8 cellular contexts compared by ENCODE assay signal in genomic region chr3:52245322-52246263, GRCh38. TPM values are rescaled to one million over a fixed set of nuclear protein-coding genes. Genes with fewer than 3 reads are reported as not detected.
DNase-seq lines count a peak whose midpoint lies in the region; FAIRE-seq and TF ChIP-seq lines count a peak whose summit lies in the region.

Gene PPM1M (plus strand): TSS chr3:52245759. CDS start chr3:52245825, 66 bp downstream.

- DNase-seq in NOMO-1 treated with DMSO at 0.1 percent for 48 hours (lab: John Stamatoyannopoulos, UW; ENCODE audit: unreplicated experiment): peak; percentile 27
- DNase-seq in NOMO-1 treated with dmso at 0.1 percent for 144 hours (lab: John Stamatoyannopoulos, UW; ENCODE audit: unreplicated experiment): no peak
- DNase-seq in OCI-M1 (lab: John Stamatoyannopoulos, UW): peak; percentile 28
- DNase-seq in activated naive CD4-positive, alpha-beta T cell treated with anti-CD3 and anti-CD28 coated beads for 36 hours: peak; percentile 54
- peak; percentile 76 for DNase-seq in frontal cortex (ENCODE audit: low spot score in 2 of 2)
- DNase-seq in kidney glomerular epithelial cell (lab: John Stamatoyannopoulos, UW): no peak
- DNase-seq in NCI-H2029 (lab: John Stamatoyannopoulos, UW): no peak

- H3K27me3 Mint-ChIP-seq in activated naive CD4-positive, alpha-beta T cell treated with anti-CD3 and anti-CD28 coated beads for 36 hours (ENCODE audit: low read depth): no peaks in the 10 kb centered on the region

- peaks cover 32% of the 10 kb centered on the region for H3K36me3 ChIP-seq in neutrophil

- H3K27me3 ChIP-seq in neutrophil: no peaks in the 10 kb centered on the region

- CTCF ChIA-PET in activated naive CD4-positive, alpha-beta T cell treated with anti-CD3 and anti-CD28 coated beads for 36 hours (lab: Charles Lee): interaction anchor here (0.6 to 10.5 kb wide), 6 partner anchors 14 to 428 kb away, joined by 3 to 49 read pairs (median 4); partner anchors contain the start of gene WDR82

- H3K27ac Mint-ChIP-seq in activated naive CD4-positive, alpha-beta T cell treated with anti-CD3 and anti-CD28 coated beads for 36 hours: peak within 1 kb of the TSS; percentile 90

- no peaks in the 10 kb centered on the region for H3K9me3 ChIP-seq in neutrophil

- H3K4me1 ChIP-seq in neutrophil (ENCODE audit: control insufficient read depth in 1 of 2, insufficient read depth in 1 of 2, low read depth in 1 of 2, low read length in 1 of 2): peaks cover 57 to 62% of the 10 kb centered on the region in 2 experiments

- intact Hi-C loops in activated naive CD4-positive, alpha-beta T cell treated with anti-CD3 and anti-CD28 coated beads for 36 hours (cut with micrococcal nuclease): no loop called here

- no peak for TF ChIP-seq CTCF in neutrophil (IDR thresholded peaks at IDR 0.05)

- H3K27ac ChIP-seq in neutrophil: peak within 1 kb of the TSS; percentile 98

- H3K9me3 Mint-ChIP-seq in activated naive CD4-positive, alpha-beta T cell treated with anti-CD3 and anti-CD28 coated beads for 36 hours: peaks cover 11% of the 10 kb centered on the region

- FAIRE-seq in frontal cortex (lab: Jason Lieb, UNC): no peak

- H3K4me1 Mint-ChIP-seq in activated naive CD4-positive, alpha-beta T cell treated with anti-CD3 and anti-CD28 coated beads for 36 hours (ENCODE audit: low read depth): peaks cover 81% of the 10 kb centered on the region

- peaks cover 63% of the 10 kb centered on the region for H3K36me3 Mint-ChIP-seq in activated naive CD4-positive, alpha-beta T cell treated with anti-CD3 and anti-CD28 coated beads for 36 hours (ENCODE audit: low read depth)

- peak within 1 kb of the TSS; percentile 79 for H3K4me3 Mint-ChIP-seq in activated naive CD4-positive, alpha-beta T cell treated with anti-CD3 and anti-CD28 coated beads for 36 hours

- peak within 1 kb of the TSS; percentile 81 to 94 for H3K4me3 ChIP-seq in neutrophil (ENCODE audit: low read depth in 1 of 2, low read length in 1 of 2)

RNA-seq across cellular contexts. Expression of gene PPM1M, which starts in this region (rescaled TPM):
- total RNA-seq in activated naive CD4-positive, alpha-beta T cell treated with anti-CD3 and anti-CD28 coated beads for 36 hours: 100 to 1,000 TPM; 107 to 108 TPM
- 6.9 TPM for total RNA-seq in frontal cortex

Comparison
In these comparisons a context has a peak if more than half of its experiments do, and no peak if none do; other contexts are left out.
1. RNA of gene PPM1M (total RNA-seq): 107 to 108 TPM in activated naive CD4-positive, alpha-beta T cell treated with anti-CD3 and anti-CD28 coated beads for 36 hours; 6.9 TPM in frontal cortex (single experiment); every median in the first group is over 10 times any median in the second.
2. DNase-seq: peak in NOMO-1 treated with DMSO at 0.1 percent for 48 hours (single experiment), OCI-M1 (single experiment), activated naive CD4-positive, alpha-beta T cell treated with anti-CD3 and anti-CD28 coated beads for 36 hours (single experiment) and frontal cortex (2 of 2); none in NOMO-1 treated with dmso at 0.1 percent for 144 hours (single experiment), kidney glomerular epithelial cell (single experiment) and NCI-H2029 (single experiment).